In the genomic region with DNA sequence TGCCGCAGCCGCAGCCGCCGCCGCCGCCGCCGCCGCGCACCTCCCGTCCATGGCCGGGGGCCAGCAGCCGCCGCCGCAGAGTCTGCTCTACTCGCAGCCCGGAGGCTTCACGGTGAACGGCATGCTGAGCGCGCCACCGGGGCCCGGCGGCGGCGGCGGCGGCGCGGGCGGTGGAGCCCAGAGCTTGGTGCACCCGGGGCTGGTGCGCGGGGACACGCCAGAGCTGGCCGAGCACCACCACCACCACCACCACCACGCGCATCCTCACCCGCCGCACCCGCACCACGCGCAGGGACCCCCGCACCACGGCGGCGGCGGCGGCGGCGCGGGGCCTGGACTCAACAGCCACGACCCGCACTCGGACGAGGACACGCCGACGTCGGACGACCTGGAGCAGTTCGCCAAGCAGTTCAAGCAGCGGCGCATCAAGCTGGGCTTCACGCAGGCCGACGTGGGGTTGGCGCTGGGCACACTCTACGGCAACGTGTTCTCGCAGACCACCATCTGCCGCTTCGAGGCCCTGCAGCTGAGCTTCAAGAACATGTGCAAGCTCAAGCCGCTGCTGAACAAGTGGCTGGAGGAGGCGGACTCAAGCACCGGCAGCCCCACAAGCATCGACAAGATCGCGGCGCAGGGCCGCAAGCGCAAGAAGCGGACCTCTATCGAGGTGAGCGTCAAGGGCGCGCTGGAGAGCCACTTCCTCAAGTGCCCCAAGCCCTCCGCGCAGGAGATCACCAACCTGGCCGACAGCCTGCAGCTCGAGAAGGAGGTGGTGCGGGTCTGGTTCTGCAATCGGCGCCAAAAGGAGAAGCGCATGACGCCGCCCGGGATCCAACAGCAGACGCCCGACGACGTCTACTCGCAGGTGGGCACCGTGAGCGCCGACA, we compare ENCODE assay signal across 9 cellular contexts. TPM values are rescaled to one million over a fixed set of nuclear protein-coding genes. Genes with fewer than 3 reads are reported as not detected.
DNase-seq lines count a peak whose midpoint lies in the region; TF ChIP-seq lines count a peak whose summit lies in the region.
"Had no signal": no experiment of that assay in that cellular context is flagged by ENCODE, and none has a peak within 500 bp of the region (broad histone marks: within the 10 kb centered on the region; RNA-seq: fewer than 3 reads in every experiment).

No MANE protein-coding gene starts in this region.

- TF ChIP-seq CTCF in GM10248 (IDR thresholded peaks at IDR 0.05; ENCODE audit: control extremely low read depth, extremely low read depth, low read depth, missing control alignments), result no peak

- H3K4me1 Mint-ChIP-seq in dendritic cell treated with granulocyte-macrophage colony-stimulating factor and Interleukin-4, amounts not matched to agents 40 ng/mL and 50 ng/mL, for 4 days (ENCODE audit: low read depth), result peaks cover 57% of the 10 kb centered on the region

- peaks cover 78% of the 10 kb centered on the region for H3K27me3 Mint-ChIP-seq in dendritic cell treated with granulocyte-macrophage colony-stimulating factor and Interleukin-4, amounts not matched to agents 40 ng/mL and 50 ng/mL, for 4 days

- peaks cover 3 to 8% of the 10 kb centered on the region in 2 donors for H3K4me1 ChIP-seq in neuronal stem cell (ENCODE audit: control insufficient read depth in 2 of 2, insufficient read depth in 1 of 2, low read depth in 1 of 2, low read length in 2 of 2)

- H3K4ac ChIP-seq in neuronal stem cell (ENCODE audit: low read length), result no peak overlapping the region

- H3K4me2 ChIP-seq in neuronal stem cell (ENCODE audit: insufficient read depth, low read length, poor library complexity, severe bottlenecking), result peak overlapping the region; percentile 66

- peak overlapping the region; percentile 37 to 93 for H3K4me3 ChIP-seq in neuronal stem cell (ENCODE audit: low read length in 2 of 2)

- DNase-seq in GM10248 (ENCODE audit: extremely low spot score), result peak; percentile 22
- peak; percentile 49 for DNase-seq in NCI-H1105 treated with DMSO at 0.1 percent for 48 hours (lab: John Stamatoyannopoulos, UW)
- DNase-seq in neuronal stem cell (ENCODE audit: low spot score), result no peak
- DNase-seq in stimulated activated CD4-positive, alpha-beta T cell treated with anti-CD3 and anti-CD28 coated beads, Interleukin-2, amount 100 ng/mL, for 24 hours, result no peak
- DNase-seq in NCI-H2171 treated with DMSO at 0.1 percent for 48 hours (lab: John Stamatoyannopoulos, UW), result no peak
- no peak for DNase-seq in NCI-H187 treated with DMSO at 0.1 percent for 48 hours (lab: John Stamatoyannopoulos, UW)
- no peak for DNase-seq in NCI-H1694 treated with DMSO at 0.1 percent for 48 hours (lab: John Stamatoyannopoulos, UW)
- DNase-seq: MV-4-11 had no signal

- H3K9me3 ChIP-seq in neuronal stem cell (replicated peaks in 1 of 2; ENCODE audit: control insufficient read depth in 2 of 2, insufficient read depth in 1 of 2, low read depth in 1 of 2, low read length in 2 of 2), result no peaks in the 10 kb centered on the region

- peaks cover 0 to 56% of the 10 kb centered on the region in 2 donors for H3K36me3 ChIP-seq in neuronal stem cell (replicated peaks in 1 of 2; ENCODE audit: control insufficient read depth in 2 of 2, insufficient read depth in 2 of 2, low read length in 2 of 2)

- H4K91ac ChIP-seq in neuronal stem cell (ENCODE audit: low read depth, low read length, poor library complexity), result no peak overlapping the region

- H2BK5ac ChIP-seq in neuronal stem cell (ENCODE audit: low read length), result no peak overlapping the region

- CTCF ChIA-PET in GM10248 (lab: Yijun Ruan, JAX), result interaction anchor here (1.2 kb wide), 1 partner anchor 9 kb away, joined by 5 read pairs; no protein-coding TSS in a partner anchor

- H3K27ac Mint-ChIP-seq in dendritic cell treated with granulocyte-macrophage colony-stimulating factor and Interleukin-4, amounts not matched to agents 40 ng/mL and 50 ng/mL, for 4 days, result no peak overlapping the region

- H2BK15ac ChIP-seq in neuronal stem cell (ENCODE audit: low read length), result peak overlapping the region; percentile 67

- H3K27me3 ChIP-seq in neuronal stem cell (ENCODE audit: control insufficient read depth in 3 of 3, insufficient read depth in 3 of 3, low read depth in 1 of 3, low read length in 3 of 3), result peaks cover 0 to 64% (median 20%) of the 10 kb centered on the region in 3 experiments

- peak overlapping the region; percentile 48 for H3K4me3 Mint-ChIP-seq in dendritic cell treated with granulocyte-macrophage colony-stimulating factor and Interleukin-4, amounts not matched to agents 40 ng/mL and 50 ng/mL, for 4 days

- H2BK12ac ChIP-seq in neuronal stem cell (ENCODE audit: low read length), result peak overlapping the region; percentile 46

- H3K27ac ChIP-seq in neuronal stem cell (replicated peaks; ENCODE audit: low read length), result no peak overlapping the region

- intact Hi-C loops in dendritic cell treated with granulocyte-macrophage colony-stimulating factor and Interleukin-4, amounts not matched to agents 40 ng/mL and 50 ng/mL, for 4 days (cut with micrococcal nuclease), result no loop called here

- H2BK120ac ChIP-seq in neuronal stem cell (ENCODE audit: low read depth, low read length), result no peak overlapping the region

- H3K18ac ChIP-seq in neuronal stem cell (ENCODE audit: low read length), result peak overlapping the region; percentile 92

- H2AFZ ChIP-seq in neuronal stem cell (ENCODE audit: low read length), result no peak overlapping the region

- no peak overlapping the region for H4K8ac ChIP-seq in neuronal stem cell (ENCODE audit: low read depth, low read length)

- H3K23ac ChIP-seq in neuronal stem cell (ENCODE audit: low read depth, low read length, poor library complexity), result peak overlapping the region; percentile 80

- peak overlapping the region; percentile 82 for H3K14ac ChIP-seq in neuronal stem cell (ENCODE audit: low read length)

- no peaks in the 10 kb centered on the region for H3K79me1 ChIP-seq in neuronal stem cell (ENCODE audit: low read depth, low read length)

- H3K9me3 Mint-ChIP-seq in dendritic cell treated with granulocyte-macrophage colony-stimulating factor and Interleukin-4, amounts not matched to agents 40 ng/mL and 50 ng/mL, for 4 days, result no peaks in the 10 kb centered on the region

- peak overlapping the region; percentile 80 for H3K9ac ChIP-seq in neuronal stem cell (ENCODE audit: low read depth, low read length, poor library complexity)

- POLR2A ChIA-PET in GM10248 (lab: Yijun Ruan, JAX), result no interaction called here

- no peaks in the 10 kb centered on the region for H3K36me3 Mint-ChIP-seq in dendritic cell treated with granulocyte-macrophage colony-stimulating factor and Interleukin-4, amounts not matched to agents 40 ng/mL and 50 ng/mL, for 4 days (ENCODE audit: low read depth)

- WGBS in neuronal stem cell (ENCODE audit: extremely low coverage in 2 of 2, insufficient read length in 2 of 2, insufficient replicate concordance in 1 of 2), 2 donors, result no CpG with 5 or more reads among the region's 106 CpGs

- peak overlapping the region; percentile 92 for H2AK5ac ChIP-seq in neuronal stem cell (ENCODE audit: low read depth, low read length)

RNA-seq across cellular contexts. Expression of gene POU3F3, which starts 2.4 kb away (rescaled TPM):
- polyA plus RNA-seq in neuronal stem cell (2013, experiment 1 of 2), result 3.6 TPM
- polyA plus RNA-seq in neuronal stem cell (2013, experiment 2 of 2), result 3.4 TPM

Comparison
In these comparisons a context has a peak if more than half of its experiments do, and no peak if none do; other contexts are left out.
1. DNase-seq: peak in GM10248 (single experiment) and NCI-H1105 treated with DMSO at 0.1 percent for 48 hours (single experiment); none in neuronal stem cell (single experiment), stimulated activated CD4-positive, alpha-beta T cell treated with anti-CD3 and anti-CD28 coated beads, Interleukin-2, amount 100 ng/mL, for 24 hours (0 of 2), NCI-H2171 treated with DMSO at 0.1 percent for 48 hours (single experiment), NCI-H187 treated with DMSO at 0.1 percent for 48 hours (single experiment) and NCI-H1694 treated with DMSO at 0.1 percent for 48 hours (single experiment).